ENCODE assay signal across 8 cellular contexts in the genomic region with DNA sequence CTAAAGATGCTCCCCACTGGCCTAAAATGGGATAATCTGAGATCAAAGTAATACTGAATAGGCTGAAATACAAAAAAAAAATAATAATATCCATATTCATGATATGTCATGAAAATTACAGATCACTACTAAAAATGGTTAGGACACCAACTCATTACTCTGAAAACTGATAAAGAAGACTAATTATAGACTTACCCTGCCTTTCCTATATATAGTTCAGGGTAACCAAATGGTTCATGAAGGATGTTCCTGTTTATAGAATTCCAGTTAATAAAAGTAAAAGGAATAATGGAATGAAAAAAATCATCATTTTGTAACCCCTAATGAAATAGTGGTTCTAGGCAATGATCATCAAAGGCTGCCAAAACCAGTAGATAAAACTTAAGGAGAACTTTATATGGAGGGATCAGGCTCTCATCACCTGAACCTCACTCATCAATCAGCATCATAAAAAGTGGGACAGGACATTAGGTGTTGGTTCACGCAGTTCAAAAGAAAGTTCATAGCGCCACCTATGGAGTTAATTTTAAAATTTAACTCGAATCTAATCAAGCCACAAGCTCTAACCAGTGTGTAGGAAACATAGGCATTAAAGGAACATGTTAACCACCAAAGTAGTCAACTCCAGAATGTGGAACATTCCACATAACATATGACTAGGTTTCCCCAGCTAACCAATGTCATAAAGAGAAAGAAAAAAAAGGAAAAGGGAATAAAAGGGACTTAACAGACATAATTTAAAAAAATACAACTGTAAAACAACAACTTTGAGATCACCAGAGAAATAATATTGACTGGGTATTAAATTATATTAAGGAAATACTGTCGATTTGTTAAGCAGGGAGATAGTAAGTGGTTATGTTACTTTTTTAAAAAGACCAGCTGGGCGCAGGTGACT. TPM values are rescaled to one million over a fixed set of nuclear protein-coding genes. Genes with fewer than 3 reads are reported as not detected.
A peak's percentile ranks its signal among the peaks of the same experiment; 100 is the strongest.
DNase-seq lines count a peak whose midpoint lies in the region; ATAC-seq, FAIRE-seq and TF ChIP-seq lines count a peak whose summit lies in the region.

No MANE protein-coding gene starts in this region.

- TF ChIP-seq CTCF in C4-2B (conservative IDR thresholded peaks at IDR 0.05), result peak; percentile 79
- peak; percentile 56 for TF ChIP-seq CTCF in choroid plexus epithelial cell (conservative IDR thresholded peaks at IDR 0.05; ENCODE audit: low read depth, low read length)
- TF ChIP-seq CTCF in mucosa of descending colon (IDR thresholded peaks at IDR 0.05), result no peak

- no peak for TF ChIP-seq POLR2A in GM12892 (IDR thresholded peaks at IDR 0.05; ENCODE audit: low read depth, low read length)

- H3K4me1 ChIP-seq in mucosa of descending colon (ENCODE audit: low read depth), result no peaks in the 10 kb centered on the region

- H3K9me3 ChIP-seq in mucosa of descending colon, result no peaks in the 10 kb centered on the region

- H3K4me3 ChIP-seq in choroid plexus epithelial cell (ENCODE audit: low read depth, low read length) (no peak overlapping the region), mucosa of descending colon (no peak overlapping the region)

- intact Hi-C loops in mucosa of descending colon (cut with DNase I, micrococcal nuclease), result no loop called here

- no peak overlapping the region for H3K27ac ChIP-seq in C4-2B

- no peaks in the 10 kb centered on the region for H3K36me3 ChIP-seq in mucosa of descending colon (ENCODE audit: low read depth)

- ATAC-seq in mucosa of descending colon (peak; percentile 74), HG03095 (IDR thresholded peaks at IDR 0.05; ENCODE audit: unreplicated experiment) (no peak), GM21526 (IDR thresholded peaks at IDR 0.05; ENCODE audit: low FRiP score, unreplicated experiment) (no peak)

- FAIRE-seq in GM12892 (lab: Jason Lieb, UNC), result peak; percentile 63

- DNase-seq in GM12892 (ENCODE audit: insufficient read length), result no peak
- peak; percentile 56 for DNase-seq in NCI-H748 (lab: John Stamatoyannopoulos, UW; ENCODE audit: unreplicated experiment)
- DNase-seq in choroid plexus epithelial cell (ENCODE audit: low read depth), result peak; percentile 59
- no peak for DNase-seq in mucosa of descending colon
- DNase-seq in activated effector memory CD4-positive, alpha-beta T cell treated with anti-CD3 and anti-CD28 coated beads, Interleukin-2, amount 50 U/mL, for 16 hours, result no peak

RNA-seq across cellular contexts. Expression of a gene that starts 35.7 kb away (rescaled TPM):
- 110 TPM for polyA plus RNA-seq in GM12892 (2012; ENCODE audit: missing spikeins)
- 10 to 100 TPM; 21.0 to 26.1 (median 26.0) TPM for total RNA-seq in mucosa of descending colon

RNA-seq across cellular contexts. Expression of a gene that starts 49.3 kb away (rescaled TPM):
- 4.9 TPM for polyA plus RNA-seq in GM12892 (2012; ENCODE audit: missing spikeins)
- 1 to 10 TPM; 3.5 to 5.1 (median 3.6) TPM for total RNA-seq in mucosa of descending colon

Comparison
In these comparisons a context has a peak if more than half of its experiments do, and no peak if none do; other contexts are left out.
1. DNase-seq: peak in NCI-H748 (single experiment) and choroid plexus epithelial cell (single experiment); none in GM12892 (single experiment), mucosa of descending colon (0 of 3) and activated effector memory CD4-positive, alpha-beta T cell treated with anti-CD3 and anti-CD28 coated beads, Interleukin-2, amount 50 U/mL, for 16 hours (single experiment).